21 cellular contexts compared by ENCODE assay signal in the genomic region with DNA sequence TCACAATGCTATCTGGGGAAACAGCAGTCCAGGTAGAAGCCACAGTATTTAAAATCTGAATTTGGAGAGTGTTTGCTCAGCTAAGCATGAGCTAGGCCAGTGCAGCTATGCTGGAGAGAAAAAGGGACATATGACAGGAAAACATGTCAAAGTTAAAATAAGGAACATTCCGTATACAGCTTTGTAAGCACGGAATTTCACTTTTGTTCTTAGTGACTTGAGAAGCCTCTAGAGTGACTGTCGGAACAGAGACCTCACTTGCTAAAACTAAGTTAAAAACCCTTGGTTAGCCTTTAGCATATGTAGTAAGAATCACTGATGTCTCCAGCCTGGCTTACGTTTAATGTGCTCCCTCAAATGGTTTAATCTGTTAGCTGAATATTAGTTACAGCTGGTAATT.
"Had no signal": no experiment of that assay in that cellular context is flagged by ENCODE, and none has a peak within 500 bp of the region (broad histone marks: within the 10 kb centered on the region; RNA-seq: fewer than 3 reads in every experiment).

No MANE protein-coding gene starts in this region.

- H3K36me3 ChIP-seq: left ventricle myocardium inferior, pancreas, prostate gland, tibial nerve, uterus had no signal

- H3K4me3 ChIP-seq: left ventricle myocardium inferior, lung, pancreas, prostate gland, skin epidermis, tibial nerve, uterus had no signal

- H3K27ac ChIP-seq: left ventricle myocardium inferior, pancreas, prostate gland, skin epidermis, tibial nerve, uterus had no signal

- H3K27me3 ChIP-seq: pancreas, tibial nerve, uterus had no signal

- ATAC-seq: natural killer cell; pancreas; right cardiac atrium; sciatic nerve; stimulated activated effector memory CD8-positive, alpha-beta T cell treated with anti-CD3 and anti-CD28 coated beads, Interleukin-12 subunit alpha, Interleukin-12 subunit beta, amount 100 ng/mL, for 72 hours had no signal

- DNase-seq: left ventricle myocardium inferior; mesendoderm; naive B cell; natural killer cell; nephron progenitor cell; pancreas; posterior cingulate gyrus; retina; right cardiac atrium; stimulated activated CD4-positive, alpha-beta T cell treated with anti-CD3 and anti-CD28 coated beads, Interleukin-12 subunit alpha, Interleukin-12 subunit beta, amount 100 ng/mL, for 4 hours; stimulated activated CD4-positive, alpha-beta T cell treated with anti-CD3 and anti-CD28 coated beads, Interleukin-15, amount 100 ng/mL, for 24 hours; stimulated activated CD4-positive, alpha-beta T cell treated with anti-CD3 and anti-CD28 coated beads, Interleukin-2, amount 100 ng/mL, for 24 hours; stimulated activated CD4-positive, alpha-beta T cell treated with anti-CD3 and anti-CD28 coated beads, Interleukin-4, amount 100 ng/mL, for 1 hour; stimulated activated naive CD4-positive, alpha-beta T cell; uterus had no signal

- H3K4me1 ChIP-seq: left ventricle myocardium inferior, pancreas, prostate gland, tibial nerve, uterus had no signal

- H3K9me3 ChIP-seq: left ventricle myocardium inferior, pancreas, prostate gland, tibial nerve, uterus had no signal
